In the genomic region with DNA sequence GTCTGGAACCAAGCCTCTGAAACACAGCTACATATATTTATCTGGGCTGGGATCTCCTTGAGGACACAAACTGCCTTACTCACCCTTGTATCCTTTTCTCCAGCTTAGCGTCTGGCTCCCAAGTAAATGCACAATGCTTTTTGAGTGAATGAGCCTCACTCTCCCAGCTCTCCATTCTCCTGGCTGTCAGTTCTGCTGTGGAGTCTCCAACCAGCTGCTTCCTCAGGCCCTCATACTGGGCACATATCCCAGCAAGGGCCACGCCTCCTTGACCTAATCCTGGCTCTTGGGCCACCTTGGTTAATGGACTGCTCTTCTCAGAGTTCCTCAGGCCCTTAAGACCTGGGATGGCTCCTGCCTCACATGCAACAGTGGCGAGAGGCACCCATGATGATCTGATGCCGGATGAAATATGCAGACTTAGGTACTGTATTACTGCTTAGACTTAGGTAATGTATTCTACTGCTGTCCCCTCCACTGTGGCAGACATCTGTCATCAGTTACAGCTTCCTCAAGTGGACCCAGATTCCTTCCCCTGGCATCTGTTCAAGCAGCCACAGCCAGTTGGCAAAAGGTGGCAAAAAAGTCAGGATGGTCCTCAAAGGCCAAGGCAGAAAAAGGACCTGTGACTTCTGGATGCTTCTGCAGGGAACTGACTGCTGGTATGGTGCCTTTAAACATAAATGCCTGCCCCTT, we compare ENCODE assay signal across 11 cellular contexts. TPM values are rescaled to one million over a fixed set of nuclear protein-coding genes. Genes with fewer than 3 reads are reported as not detected.
A peak's percentile ranks its signal among the peaks of the same experiment; 100 is the strongest.
DNase-seq lines count a peak whose midpoint lies in the region; ATAC-seq, FAIRE-seq and TF ChIP-seq lines count a peak whose summit lies in the region.
"Had no signal": no experiment of that assay in that cellular context is flagged by ENCODE, and none has a peak within 500 bp of the region (broad histone marks: within the 10 kb centered on the region; RNA-seq: fewer than 3 reads in every experiment).

No MANE protein-coding gene starts in this region.

- H3K27ac ChIP-seq in PC-3 (ENCODE audit: low read length) (no peak overlapping the region), ovary (no peak overlapping the region), neuronal stem cell (replicated peaks; ENCODE audit: low read length) (no peak overlapping the region)
- H3K27ac ChIP-seq: neutrophil had no signal

- H2BK5ac ChIP-seq in neuronal stem cell (ENCODE audit: low read length), result no peak overlapping the region

- no peak overlapping the region for H2AK5ac ChIP-seq in neuronal stem cell (ENCODE audit: low read depth, low read length)

- 50 to 59% (median 59%) methylated on average over 4 of the region's 4 CpGs for WGBS in ovary, 3 donors
- WGBS in neuronal stem cell (ENCODE audit: extremely low coverage in 2 of 2, insufficient read length in 2 of 2, insufficient replicate concordance in 1 of 2), 2 donors, result no CpG with 5 or more reads among the region's 4 CpGs

- H3K36me3 ChIP-seq in PC-3 (ENCODE audit: low read depth, low read length), result peaks cover 60% of the 10 kb centered on the region
- peaks cover 2% of the 10 kb centered on the region for H3K36me3 ChIP-seq in ovary
- H3K36me3 ChIP-seq in neuronal stem cell (replicated peaks in 1 of 2; ENCODE audit: control insufficient read depth in 2 of 2, insufficient read depth in 2 of 2, low read length in 2 of 2), result peaks cover 42 to 93% of the 10 kb centered on the region in 2 donors

- H3K9ac ChIP-seq in PC-3 (ENCODE audit: low read length), result no peak overlapping the region
- H3K9ac ChIP-seq in neuronal stem cell (ENCODE audit: low read depth, low read length, poor library complexity), result no peak overlapping the region

- peaks cover 4% of the 10 kb centered on the region for H3F3A ChIP-seq in PC-3 (ENCODE audit: low read length, unreplicated experiment)

- H2BK15ac ChIP-seq in neuronal stem cell (ENCODE audit: low read length), result no peak overlapping the region

- POLR2A ChIA-PET in PC-3 (lab: Charles Lee; ENCODE audit: unreplicated experiment), result no interaction called here

- no peak overlapping the region for H4K91ac ChIP-seq in neuronal stem cell (ENCODE audit: low read depth, low read length, poor library complexity)

- H3K14ac ChIP-seq in neuronal stem cell (ENCODE audit: low read length), result no peak overlapping the region

- no peak for TF ChIP-seq EP300 in ovary (IDR thresholded peaks at IDR 0.05)

- no peaks in the 10 kb centered on the region for H3K9me3 ChIP-seq in PC-3 (ENCODE audit: low read length)
- no peaks in the 10 kb centered on the region for H3K9me3 ChIP-seq in ovary
- H3K9me3 ChIP-seq in neuronal stem cell (replicated peaks in 1 of 2; ENCODE audit: control insufficient read depth in 2 of 2, insufficient read depth in 1 of 2, low read depth in 1 of 2, low read length in 2 of 2), result no peaks in the 10 kb centered on the region
- H3K9me3 ChIP-seq: neutrophil had no signal

- H3K18ac ChIP-seq in neuronal stem cell (ENCODE audit: low read length), result no peak overlapping the region

- no peak overlapping the region for H3K4me2 ChIP-seq in PC-3 (ENCODE audit: low read length)
- H3K4me2 ChIP-seq in neuronal stem cell (ENCODE audit: insufficient read depth, low read length, poor library complexity, severe bottlenecking), result no peak overlapping the region

- no peaks in the 10 kb centered on the region for H3K9me2 ChIP-seq in PC-3 (replicated peaks; ENCODE audit: low read length)

- intact Hi-C loops in PC-3 (cut with micrococcal nuclease) (no loop called here), ovary (cut with DNase I) (no loop called here)

- H3K79me1 ChIP-seq in neuronal stem cell (ENCODE audit: low read depth, low read length), result no peaks in the 10 kb centered on the region

- no peak overlapping the region for H2BK12ac ChIP-seq in neuronal stem cell (ENCODE audit: low read length)

- peaks cover 15% of the 10 kb centered on the region for H3K79me2 ChIP-seq in PC-3 (ENCODE audit: low read length)

- TF ChIP-seq CTCF in PC-3 (conservative IDR thresholded peaks at IDR 0.05; ENCODE audit: low read depth, low read length) (no peak), ovary (IDR thresholded peaks at IDR 0.05) (no peak)

- DNase-seq in PC-3 (no peak), fibroblast of peridontal ligament (ENCODE audit: extremely low read depth) (peak; percentile 53), ovary (peak in 3 of 5 donors; percentile 35 to 62 (median 41)), cortex of kidney (lab: John Stamatoyannopoulos, UW) (no peak), neuronal stem cell (ENCODE audit: low spot score) (no peak)
- DNase-seq: activated naive CD4-positive, alpha-beta T cell treated with Interleukin-2 at 50 U/mL for 16 hours; NCI-H1694 treated with DMSO at 0.1 percent for 48 hours had no signal

- H3K4me3 ChIP-seq in PC-3 (ENCODE audit: low read length), result no peak overlapping the region
- H3K4me3 ChIP-seq in ovary, result no peak overlapping the region
- no peak overlapping the region for H3K4me3 ChIP-seq in neuronal stem cell (ENCODE audit: low read length in 2 of 2)

- no peak overlapping the region for H3K4ac ChIP-seq in neuronal stem cell (ENCODE audit: low read length)

- no peak overlapping the region for H4K8ac ChIP-seq in neuronal stem cell (ENCODE audit: low read depth, low read length)

- H2AFZ ChIP-seq in PC-3 (ENCODE audit: low read length), result no peak overlapping the region
- H2AFZ ChIP-seq in neuronal stem cell (ENCODE audit: low read length), result no peak overlapping the region

- peaks cover 33% of the 10 kb centered on the region for H4K20me1 ChIP-seq in PC-3 (ENCODE audit: low read length)

- BruUV-seq in PC-3 (replicated peaks; lab: Mats Ljungman, UMichigan), result no TSS peak

- ATAC-seq in PC-3, result peak; percentile 51
- no peak for ATAC-seq in HG02642 (IDR thresholded peaks at IDR 0.05; ENCODE audit: poor library complexity, unreplicated experiment)
- no peak for ATAC-seq in HG02763 (IDR thresholded peaks at IDR 0.05; ENCODE audit: unreplicated experiment)

- no peaks in the 10 kb centered on the region for H3K4me1 ChIP-seq in PC-3 (ENCODE audit: insufficient read depth, low read length)
- H3K4me1 ChIP-seq in ovary (ENCODE audit: insufficient read depth), result peaks cover 3% of the 10 kb centered on the region
- H3K4me1 ChIP-seq in neuronal stem cell (ENCODE audit: control insufficient read depth in 2 of 2, insufficient read depth in 1 of 2, low read depth in 1 of 2, low read length in 2 of 2), result no peaks in the 10 kb centered on the region

- no peak overlapping the region for H3K23ac ChIP-seq in neuronal stem cell (ENCODE audit: low read depth, low read length, poor library complexity)

- H3K27me3 ChIP-seq in PC-3 (ENCODE audit: low read length) (no peaks in the 10 kb centered on the region), ovary (no peaks in the 10 kb centered on the region), neuronal stem cell (ENCODE audit: control insufficient read depth in 3 of 3, insufficient read depth in 3 of 3, low read depth in 1 of 3, low read length in 3 of 3) (no peaks in the 10 kb centered on the region)
- H3K27me3 ChIP-seq: neutrophil had no signal

- peak; percentile 46 for FAIRE-seq in G401.6 (lab: Jason Lieb, UNC)

- CTCF ChIA-PET in PC-3 (lab: Charles Lee), result no interaction called here

- no peak overlapping the region for H2BK120ac ChIP-seq in neuronal stem cell (ENCODE audit: low read depth, low read length)

- TF ChIP-seq POLR2A in ovary (IDR thresholded peaks at IDR 0.05), result no peak

RNA-seq across cellular contexts. Expression of a gene that starts 16.5 kb away (rescaled TPM):
- 52.0 and 62.0 TPM in 2 replicates for total RNA-seq in PC-3 (2014; rRNA removed)
- 10 to 100 TPM; 22.9 to 72.2 (median 40.1) TPM for total RNA-seq in ovary
- polyA plus RNA-seq in ovary, result 10 to 100 TPM; 22.8 to 41.7 TPM
- polyA plus RNA-seq in neuronal stem cell (2013, experiment 1 of 2), result 32.9 TPM
- 35.4 TPM for polyA plus RNA-seq in neuronal stem cell (2013, experiment 2 of 2)

RNA-seq across cellular contexts. Expression of a gene that starts 54.0 kb away (rescaled TPM):
- total RNA-seq in PC-3 (2014; rRNA removed) (28.0 and 30.4 TPM in 2 replicates), ovary (10 to 100 TPM; 27.0 to 41.3 (median 32.5) TPM)
- polyA plus RNA-seq in ovary, result 10 to 100 TPM; 10.4 to 26.3 TPM
- 13.5 TPM for polyA plus RNA-seq in neuronal stem cell (2013, experiment 1 of 2)
- 13.4 TPM for polyA plus RNA-seq in neuronal stem cell (2013, experiment 2 of 2)

Comparison
In these comparisons a context has a peak if more than half of its experiments do, and no peak if none do; other contexts are left out.
1. DNase-seq: peak in fibroblast of peridontal ligament (single experiment) and ovary (3 of 5); none in PC-3 (single experiment), cortex of kidney (single experiment) and neuronal stem cell (single experiment).